ENCODE assay signal across 22 cellular contexts in the genomic region with DNA sequence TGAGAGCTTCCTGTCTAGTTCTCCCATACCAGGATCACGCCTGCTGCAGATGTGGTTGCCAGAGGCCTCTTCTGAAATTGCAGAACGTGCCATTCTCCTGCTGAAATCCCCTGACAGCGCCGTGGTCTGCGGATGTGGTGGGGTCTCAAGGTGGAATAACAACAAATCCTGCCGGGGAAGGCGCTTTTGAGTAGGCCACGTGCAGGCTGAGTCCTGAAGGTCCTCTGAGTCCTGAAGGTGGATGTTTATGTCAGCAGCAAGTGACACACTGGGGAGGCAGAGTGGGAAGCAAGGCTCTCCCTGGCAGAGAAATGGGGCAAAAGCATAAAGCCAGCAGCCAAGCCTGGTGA.
"Had no signal": no experiment of that assay in that cellular context is flagged by ENCODE, and none has a peak within 500 bp of the region (broad histone marks: within the 10 kb centered on the region; RNA-seq: fewer than 3 reads in every experiment).

No MANE protein-coding gene starts in this region.

- H3K27ac ChIP-seq: HL-60, KMS-11, SJSA1 had no signal

- H3K4me2 ChIP-seq: KMS-11, SK-N-SH had no signal

- H3K27me3 ChIP-seq: SJSA1 had no signal

- H3K9me3 ChIP-seq: SJSA1, SK-N-SH had no signal

- H3K36me3 ChIP-seq: SJSA1 had no signal

- DNase-seq: Kasumi-1, MM.1S, NCI-H1092 treated with DMSO at 0.1 percent for 48 hours, NCI-H1436, NCI-H187, NCI-H2029 treated with DMSO at 0.1 percent for 48 hours, NCI-H2171 treated with DMSO at 0.1 percent for 48 hours, NCI-H2227 treated with DMSO at 0.1 percent for 48 hours, NCI-H446, NCI-H510A, NCI-H524 treated with DMSO at 0.1 percent for 48 hours, NCI-H69, NCI-H774, Right ventricle myocardium superior, RPMI8226, SIG-M5, SW 1271 had no signal

- H3K4me1 ChIP-seq: SJSA1 had no signal

- H3K4me3 ChIP-seq: K562, SJSA1 had no signal

- H3K9ac ChIP-seq: KMS-11, SK-N-SH had no signal

- ATAC-seq: K562 had no signal
